25 cellular contexts compared by ENCODE assay signal in the genomic region with DNA sequence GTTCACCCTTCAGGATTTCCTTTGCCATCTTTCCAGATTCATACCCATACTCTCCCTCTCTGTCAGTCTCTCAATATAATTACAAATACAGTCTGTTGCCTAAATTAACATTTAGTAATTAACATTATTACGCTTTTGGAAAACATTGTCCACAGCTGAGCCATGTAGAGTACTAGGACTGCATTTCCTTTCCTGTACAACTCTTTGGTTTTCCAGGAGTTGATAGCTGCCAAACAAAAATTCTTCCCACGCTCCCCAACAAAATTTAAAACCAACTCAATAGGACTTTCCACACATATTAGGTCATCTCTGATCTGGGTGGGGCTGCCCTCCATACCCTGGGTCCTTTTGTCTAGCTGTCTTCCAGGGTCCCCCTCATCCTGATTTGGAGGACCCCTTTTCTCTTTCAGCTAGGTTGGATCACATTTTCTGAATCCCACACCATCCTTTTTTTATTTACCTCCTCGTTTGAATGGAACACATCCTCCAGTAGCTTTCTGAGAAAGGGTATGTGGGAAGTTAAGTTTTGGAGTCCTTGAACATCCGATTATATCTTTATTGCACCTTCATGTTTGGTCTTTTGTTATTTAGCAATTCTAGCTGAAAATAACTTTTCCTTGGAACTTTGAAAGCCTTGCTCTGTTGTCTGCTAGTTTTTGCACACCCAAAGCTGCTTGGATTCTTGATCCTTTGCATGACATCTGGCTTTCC. TPM values are rescaled to one million over a fixed set of nuclear protein-coding genes. Genes with fewer than 3 reads are reported as not detected.
A peak's percentile ranks its signal among the peaks of the same experiment; 100 is the strongest.
DNase-seq lines count a peak whose midpoint lies in the region; ATAC-seq, FAIRE-seq and TF ChIP-seq lines count a peak whose summit lies in the region.
"Had no signal": no experiment of that assay in that cellular context is flagged by ENCODE, and none has a peak within 500 bp of the region (broad histone marks: within the 10 kb centered on the region; RNA-seq: fewer than 3 reads in every experiment).

No MANE protein-coding gene starts in this region.

- H3K79me2 ChIP-seq in HepG2 (ENCODE audit: insufficient read depth, low read length), result no peaks in the 10 kb centered on the region

- no peak for TF ChIP-seq CTCF in HepG2 (CRISPR knock-in tag; IDR thresholded peaks at IDR 0.05)
- no peak for TF ChIP-seq CTCF in right lobe of liver (IDR thresholded peaks at IDR 0.05)
- no peak for TF ChIP-seq CTCF in WTC11 (IDR thresholded peaks at IDR 0.05)
- no peak for TF ChIP-seq CTCF in glutamatergic neuron (IDR thresholded peaks at IDR 0.05; ENCODE audit: partially characterized antibody, unreplicated experiment)

- intact Hi-C loops in HepG2 (cut with micrococcal nuclease; ENCODE audit: unreplicated experiment) (no loop called here), right lobe of liver (cut with DNase I) (no loop called here)

- peaks cover 11% of the 10 kb centered on the region for H3K36me3 Mint-ChIP-seq in WTC11
- H3K36me3 Mint-ChIP-seq in glutamatergic neuron (ENCODE audit: unreplicated experiment), result peaks cover 18% of the 10 kb centered on the region

- no peak for FAIRE-seq in HepG2 (lab: Jason Lieb, UNC)
- FAIRE-seq: A204.1, D721Med, GM12891, GM18507, H54 had no signal

- peaks cover 4 to 54% of the 10 kb centered on the region in 2 experiments; a peak in 4 of 5 replicates for H3K27me3 ChIP-seq in HepG2 (ENCODE audit: control insufficient read depth in 1 of 2, insufficient read depth in 2 of 2, low read length in 2 of 2)
- H3K27me3 ChIP-seq in right lobe of liver, result peaks cover 0 to 24% of the 10 kb centered on the region in 2 donors

- POLR2A ChIA-PET in HepG2 (lab: Yijun Ruan, JAX) (interaction anchor here (1.5 kb wide), 1 partner anchor 165 kb away, joined by 5 read pairs; a partner anchor contains a TSS), WTC11 (lab: Charles Lee) (interaction anchor here (0.6 kb wide), 1 partner anchor 254 kb away, joined by 7 read pairs; no protein-coding TSS in a partner anchor)

- peaks cover 17% of the 10 kb centered on the region for H3K9me3 Mint-ChIP-seq in WTC11
- H3K9me3 Mint-ChIP-seq in glutamatergic neuron (ENCODE audit: unreplicated experiment), result peaks cover 7% of the 10 kb centered on the region

- H3K4me2 ChIP-seq in HepG2 (ENCODE audit: low read depth, low read length), result no peak overlapping the region
- H3K4me2 ChIP-seq: BLaER1 treated with 17β-estradiol and CSF1 and Interleukin-3, amounts not matched to agents 10 nM and 100 nM; GM23338 had no signal

- BruUV-seq in HepG2 (replicated peaks; lab: Mats Ljungman, UMichigan), result no TSS peak

- H3K4me1 Mint-ChIP-seq in WTC11, result 0 out of 2 replicates have a peak, but pooled peaks cover 2% of the 10 kb centered on the region
- peaks cover 7% of the 10 kb centered on the region for H3K4me1 Mint-ChIP-seq in glutamatergic neuron (ENCODE audit: low read depth, unreplicated experiment)
- H3K4me1 Mint-ChIP-seq: CD14-positive monocyte; CD8-positive, alpha-beta memory T cell had no signal

- peaks cover 10% of the 10 kb centered on the region for H3K9me3 ChIP-seq in HepG2 (ENCODE audit: low read length)
- H3K9me3 ChIP-seq in right lobe of liver, result no peaks in the 10 kb centered on the region

- H2AFZ ChIP-seq in HepG2 (ENCODE audit: low read length), result no peak overlapping the region
- H2AFZ ChIP-seq: GM23338 had no signal

- CTCF ChIA-PET in HepG2 (lab: Yijun Ruan, JAX; ENCODE audit: low intra/inter-chr PET ratio, low total read pairs) (no interaction called here), WTC11 (lab: Charles Lee) (interaction anchor here (1.0 to 2.8 kb wide), 6 partner anchors 10 to 225 kb away, joined by 3 to 22 read pairs (median 6); no protein-coding TSS in a partner anchor)

- no peak overlapping the region for H3K9ac ChIP-seq in HepG2 (ENCODE audit: insufficient read depth, low read depth, low read length)
- H3K9ac ChIP-seq: BLaER1 treated with 17β-estradiol and CSF1 and Interleukin-3, amounts not matched to agents 10 nM and 100 nM had no signal

- H3K27ac Mint-ChIP-seq in WTC11 (no peak overlapping the region), glutamatergic neuron (ENCODE audit: unreplicated experiment) (no peak overlapping the region)
- H3K27ac Mint-ChIP-seq: CD14-positive monocyte; CD4-positive, alpha-beta T cell; CD8-positive, alpha-beta memory T cell; GM23338 had no signal

- H4K20me1 ChIP-seq in HepG2 (ENCODE audit: insufficient read depth, low read length), result peaks cover 3% of the 10 kb centered on the region

- no peak for DNase-seq in HepG2 (ENCODE audit: low spot score)
- no peak for DNase-seq in right lobe of liver
- DNase-seq in WTC11 (ENCODE audit: low spot score), result no peak
- no peak for DNase-seq in glutamatergic neuron
- no peak for DNase-seq in superior temporal gyrus (ENCODE audit: extremely low spot score)
- DNase-seq in NCI-H2029 (lab: John Stamatoyannopoulos, UW), result no peak
- DNase-seq: ACHN; AML-193; BE2C; CD4-positive, alpha-beta T cell; CD8-positive, alpha-beta memory T cell; DMS 273 treated with DMSO at 0.1 percent for 48 hours; DMS79; EL; GF-D8 had no signal

- H3K27me3 Mint-ChIP-seq in WTC11 (ENCODE audit: low read depth) (peaks cover 98% of the 10 kb centered on the region), glutamatergic neuron (ENCODE audit: unreplicated experiment) (peaks cover 24% of the 10 kb centered on the region)

- no peak for ATAC-seq in HepG2
- ATAC-seq in right lobe of liver, result no peak
- no peak for ATAC-seq in WTC11
- ATAC-seq: GM23338 had no signal

- H3K4me3 ChIP-seq in HepG2 (replicated peaks in 1 of 3; ENCODE audit: insufficient read depth in 1 of 3, low read depth in 2 of 3, low read length in 3 of 3) (no peak overlapping the region), right lobe of liver (no peak overlapping the region)
- H3K4me3 ChIP-seq: GM23338, HAP-1 had no signal

- H3K27ac ChIP-seq in HepG2 (ENCODE audit: extremely low read length, insufficient read depth, low read length) (no peak overlapping the region), right lobe of liver (no peak overlapping the region)
- H3K27ac ChIP-seq: 22Rv1; BLaER1 treated with 17β-estradiol and CSF1 and Interleukin-3, amounts not matched to agents 10 nM and 100 nM had no signal

- in situ Hi-C loops in HepG2 (cut with HindIII; ENCODE audit: extremely low pct_ligation_motif_present, low pct_unique_long_range_greater_than_20kb), result no loop called here

- H3K36me3 ChIP-seq in HepG2 (replicated peaks in 1 of 2; ENCODE audit: control insufficient read depth in 1 of 2, insufficient read depth in 2 of 2, low read length in 2 of 2), result no peaks in the 10 kb centered on the region
- H3K36me3 ChIP-seq in right lobe of liver, result no peaks in the 10 kb centered on the region
- H3K36me3 ChIP-seq: BE2C; BLaER1 treated with 17β-estradiol and CSF1 and Interleukin-3, amounts not matched to agents 10 nM and 100 nM; HAP-1 had no signal

- 21% methylated on average over 4 of the region's 4 CpGs for WGBS in HepG2 (ENCODE audit: low lambda C conversion rate)
- WGBS in right lobe of liver (ENCODE audit: insufficient coverage, low coverage, low lambda C conversion rate, missing lambda C conversion rate), result 63% methylated on average over 4 of the region's 4 CpGs

- H3K4me1 ChIP-seq in HepG2 (ENCODE audit: insufficient read depth, low read length) (no peaks in the 10 kb centered on the region), right lobe of liver (no peaks in the 10 kb centered on the region)
- H3K4me1 ChIP-seq: BE2C, HAP-1 had no signal

- TF ChIP-seq POLR2A in HepG2 (IDR thresholded peaks at IDR 0.05; ENCODE audit: insufficient read depth in 1 of 2, low read depth in 2 of 2, low read length in 2 of 2), result no peak
- TF ChIP-seq POLR2A in right lobe of liver (IDR thresholded peaks at IDR 0.05), result no peak

- no peak for TF ChIP-seq RAD21 in HepG2 (CRISPR knock-in tag; IDR thresholded peaks at IDR 0.05)

- H3K4me3 Mint-ChIP-seq in WTC11, result no peak overlapping the region
- peak overlapping the region; percentile 23 for H3K4me3 Mint-ChIP-seq in glutamatergic neuron (ENCODE audit: unreplicated experiment)
- H3K4me3 Mint-ChIP-seq: CD4-positive, alpha-beta T cell; CD8-positive, alpha-beta memory T cell; GM23338 had no signal

- TF ChIP-seq EP300 in HepG2 (IDR thresholded peaks at IDR 0.05; ENCODE audit: low read depth in 2 of 2, low read length in 2 of 2) (no peak), HepG2 (CRISPR knock-in tag; IDR thresholded peaks at IDR 0.05; ENCODE audit: borderline replicate concordance) (no peak)

RNA-seq across cellular contexts. Expression of a gene that starts 17.7 kb away (rescaled TPM):
- total RNA-seq in HepG2 (2016; rRNA removed; fragmentation: Illumina TruSeq; extraction: Trizol), result not detected in 2 replicates
- total RNA-seq in HepG2 (2016; cell fraction: cytosol; rRNA removed; fragmentation: Illumina TruSeq; extraction: Trizol; ENCODE audit: low read depth), result not detected in 2 replicates
- total RNA-seq in HepG2 (2016; cell fraction: insoluble cytoplasmic fraction; rRNA removed; fragmentation: Illumina TruSeq; extraction: Trizol), result not detected in 2 replicates
- not detected in 2 replicates for total RNA-seq in HepG2 (2016; cell fraction: membrane; rRNA removed; fragmentation: Illumina TruSeq; extraction: Trizol)
- total RNA-seq in HepG2 (2016; cell fraction: nucleus; rRNA removed; fragmentation: Illumina TruSeq; extraction: Trizol), result not detected in 2 replicates
- under 0.01 and 0.01 TPM in 2 replicates for polyA plus RNA-seq in HepG2 (2011; rRNA removed)
- 0.01 TPM in 1 of 2 replicates, not detected in the other for polyA plus RNA-seq in HepG2 (2011; cell fraction: cytosol; rRNA removed)
- 0.03 TPM in 1 of 2 replicates, not detected in the other for polyA plus RNA-seq in HepG2 (2011; cell fraction: nucleus; rRNA removed)
- polyA plus RNA-seq in HepG2 (2012), result not detected in 2 replicates
- polyA plus RNA-seq in HepG2 (2016; cell fraction: cytosol; fragmentation: Illumina TruSeq; extraction: Trizol; ENCODE audit: low read depth), result not detected in 2 replicates
- 0.02 TPM in 1 of 2 replicates, not detected in the other for polyA plus RNA-seq in HepG2 (2016; cell fraction: insoluble cytoplasmic fraction; fragmentation: Illumina TruSeq; extraction: Trizol; ENCODE audit: low read depth)
- polyA plus RNA-seq in HepG2 (2016; cell fraction: membrane; fragmentation: Illumina TruSeq; extraction: Trizol; ENCODE audit: low read depth), result not detected in 2 replicates
- polyA plus RNA-seq in HepG2 (2016; cell fraction: nucleus; fragmentation: Illumina TruSeq; extraction: Trizol; ENCODE audit: insufficient read depth, low read depth), result not detected in 2 replicates
- not detected in 2 replicates for polyA minus RNA-seq in HepG2 (2011; rRNA and poly(A)+ RNA removed; ENCODE audit: low replicate concordance)
- polyA minus RNA-seq in HepG2 (2011; cell fraction: cytosol; rRNA and poly(A)+ RNA removed), result not detected in 2 replicates
- not detected in 2 replicates for polyA minus RNA-seq in HepG2 (2011; cell fraction: nucleus; rRNA and poly(A)+ RNA removed)
- not detected for total RNA-seq in right lobe of liver
- 0.04 TPM in 1 of 3 replicates, not detected in the others for total RNA-seq in WTC11 (2021)
- 15.4 TPM for total RNA-seq in glutamatergic neuron (ENCODE audit: unreplicated experiment)
- total RNA-seq: CD4-positive, alpha-beta T cell; CD8-positive, alpha-beta memory T cell; GM23338 had no signal
- polyA plus RNA-seq: CD14-positive monocyte; CD8-positive, alpha-beta memory T cell; GM23338 had no signal

RNA-seq across cellular contexts. Expression of a gene that starts 41.1 kb away (rescaled TPM):
- total RNA-seq in HepG2 (2016; rRNA removed; fragmentation: Illumina TruSeq; extraction: Trizol) (1.8 and 2.6 TPM in 2 replicates), right lobe of liver (1 to 10 TPM in 5 of 6 experiments, under 1 TPM in 1; 0.86 to 5.7 (median 3.1) TPM), WTC11 (2021) (5.5 to 8.2 TPM (median 8.0 TPM) in 3 replicates), glutamatergic neuron (ENCODE audit: unreplicated experiment) (2.5 TPM)
- total RNA-seq in HepG2 (2016; cell fraction: cytosol; rRNA removed; fragmentation: Illumina TruSeq; extraction: Trizol; ENCODE audit: low read depth), result 0.35 and 0.40 TPM in 2 replicates
- 1.8 and 2.6 TPM in 2 replicates for total RNA-seq in HepG2 (2016; cell fraction: insoluble cytoplasmic fraction; rRNA removed; fragmentation: Illumina TruSeq; extraction: Trizol)
- total RNA-seq in HepG2 (2016; cell fraction: membrane; rRNA removed; fragmentation: Illumina TruSeq; extraction: Trizol), result 1.2 and 1.7 TPM in 2 replicates
- 1.9 and 3.5 TPM in 2 replicates for total RNA-seq in HepG2 (2016; cell fraction: nucleus; rRNA removed; fragmentation: Illumina TruSeq; extraction: Trizol)
- 5.8 and 5.9 TPM in 2 replicates for polyA plus RNA-seq in HepG2 (2011; rRNA removed)
- polyA plus RNA-seq in HepG2 (2011; cell fraction: cytosol; rRNA removed), result 3.8 and 4.8 TPM in 2 replicates
- polyA plus RNA-seq in HepG2 (2011; cell fraction: nucleus; rRNA removed), result 10.6 and 12.8 TPM in 2 replicates
- 2.4 and 2.5 TPM in 2 replicates for polyA plus RNA-seq in HepG2 (2012)
- polyA plus RNA-seq in HepG2 (2016; cell fraction: cytosol; fragmentation: Illumina TruSeq; extraction: Trizol; ENCODE audit: low read depth), result 0.36 and 0.59 TPM in 2 replicates
- 1.1 and 2.2 TPM in 2 replicates for polyA plus RNA-seq in HepG2 (2016; cell fraction: insoluble cytoplasmic fraction; fragmentation: Illumina TruSeq; extraction: Trizol; ENCODE audit: low read depth)
- 0.69 and 0.98 TPM in 2 replicates for polyA plus RNA-seq in HepG2 (2016; cell fraction: membrane; fragmentation: Illumina TruSeq; extraction: Trizol; ENCODE audit: low read depth)
- 9.6 and 11.4 TPM in 2 replicates for polyA plus RNA-seq in HepG2 (2016; cell fraction: nucleus; fragmentation: Illumina TruSeq; extraction: Trizol; ENCODE audit: insufficient read depth, low read depth)
- polyA minus RNA-seq in HepG2 (2011; rRNA and poly(A)+ RNA removed; ENCODE audit: low replicate concordance), result 10.3 and 16.8 TPM in 2 replicates
- 4.6 and 5.4 TPM in 2 replicates for polyA minus RNA-seq in HepG2 (2011; cell fraction: cytosol; rRNA and poly(A)+ RNA removed)
- polyA minus RNA-seq in HepG2 (2011; cell fraction: nucleus; rRNA and poly(A)+ RNA removed), result 2.7 and 3.0 TPM in 2 replicates

Comparison
In these comparisons a context has a peak if more than half of its experiments do, and no peak if none do; other contexts are left out.
1. RNA of a gene that starts 17.7 kb away (total RNA-seq): 15.4 TPM in glutamatergic neuron (single experiment); 0.04 TPM in WTC11, not detected in HepG2 and not detected in right lobe of liver; every median in the first group is over 10 times any median in the second.